ENCODE assay signal across 1 cellular context in genomic region chr17:47687328-47687690, GRCh38.
TF ChIP-seq lines count a peak whose summit lies in the region.

No MANE protein-coding gene starts in this region.

TF ChIP-seq in HepG2, 621 proteins besides CTCF, POLR2A, EP300 and RAD21:
- TF ChIP-seq ZNF605 (CRISPR knock-in tag; IDR thresholded peaks at IDR 0.05) (0 out of 2 replicates have a peak, but pooled peaks have one; percentile 22), ZNF629 (CRISPR knock-in tag; conservative IDR thresholded peaks at IDR 0.05) (peak; percentile 58), ZNF552 (CRISPR knock-in tag; IDR thresholded peaks at IDR 0.05; ENCODE audit: borderline replicate concordance) (0 out of 2 replicates have a peak, but pooled peaks have one; percentile 38), NAIF1 (CRISPR knock-in tag; IDR thresholded peaks at IDR 0.05; ENCODE audit: borderline replicate concordance) (0 out of 2 replicates have a peak, but pooled peaks have one; percentile 7), ASH2L (IDR thresholded peaks at IDR 0.05; ENCODE audit: insufficient read length, low read depth, low read length) (peak; percentile 35), SSRP1 (CRISPR knock-in tag; IDR thresholded peaks at IDR 0.05) (0 out of 2 replicates have a peak, but pooled peaks have one; percentile 1), ZGPAT (CRISPR knock-in tag; IDR thresholded peaks at IDR 0.05) (0 out of 2 replicates have a peak, but pooled peaks have one; percentile 16), ZBTB10 (CRISPR knock-in tag; IDR thresholded peaks at IDR 0.05; ENCODE audit: borderline replicate concordance) (no peak), ELF3 (CRISPR knock-in tag; IDR thresholded peaks at IDR 0.05) (0 out of 2 replicates have a peak, but pooled peaks have one; percentile 3), ZNF136 (CRISPR knock-in tag; IDR thresholded peaks at IDR 0.05; ENCODE audit: low read depth) (no peak), ZBTB7B (CRISPR knock-in tag; IDR thresholded peaks at IDR 0.05) (no peak; the same call in 1 of the 2 replicates), ZZZ3 (CRISPR knock-in tag; IDR thresholded peaks at IDR 0.05; ENCODE audit: borderline replicate concordance) (no peak), CREM (IDR thresholded peaks at IDR 0.05) (no peak), CREM (CRISPR knock-in tag; IDR thresholded peaks at IDR 0.05) (no peak), POGZ (CRISPR knock-in tag; IDR thresholded peaks at IDR 0.05) (0 out of 2 replicates have a peak, but pooled peaks have one; percentile 34), TIGD3 (CRISPR knock-in tag; IDR thresholded peaks at IDR 0.05; ENCODE audit: borderline replicate concordance) (no peak), KLF16 (CRISPR knock-in tag; IDR thresholded peaks at IDR 0.05) (0 out of 4 replicates have a peak, but pooled peaks of 1 of the 2 experiments have one; percentile 1)
- TF ChIP-seq, protein P1, sequence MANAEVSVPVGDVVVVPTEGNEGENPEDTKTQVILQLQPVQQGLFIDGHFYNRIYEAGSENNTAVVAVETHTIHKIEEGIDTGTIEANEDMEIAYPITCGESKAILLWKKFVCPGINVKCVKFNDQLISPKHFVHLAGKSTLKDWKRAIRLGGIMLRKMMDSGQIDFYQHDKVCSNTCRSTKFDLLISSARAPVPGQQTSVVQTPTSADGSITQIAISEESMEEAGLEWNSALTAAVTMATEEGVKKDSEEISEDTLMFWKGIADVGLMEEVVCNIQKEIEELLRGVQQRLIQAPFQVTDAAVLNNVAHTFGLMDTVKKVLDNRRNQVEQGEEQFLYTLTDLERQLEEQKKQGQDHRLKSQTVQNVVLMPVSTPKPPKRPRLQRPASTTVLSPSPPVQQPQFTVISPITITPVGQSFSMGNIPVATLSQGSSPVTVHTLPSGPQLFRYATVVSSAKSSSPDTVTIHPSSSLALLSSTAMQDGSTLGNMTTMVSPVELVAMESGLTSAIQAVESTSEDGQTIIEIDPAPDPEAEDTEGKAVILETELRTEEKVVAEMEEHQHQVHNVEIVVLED (CRISPR knock-in tag; IDR thresholded peaks at IDR 0.05; ENCODE audit: borderline replicate concordance) = 0 out of 2 replicates have a peak, but pooled peaks have one; percentile 6
- TF ChIP-seq, protein P2, sequence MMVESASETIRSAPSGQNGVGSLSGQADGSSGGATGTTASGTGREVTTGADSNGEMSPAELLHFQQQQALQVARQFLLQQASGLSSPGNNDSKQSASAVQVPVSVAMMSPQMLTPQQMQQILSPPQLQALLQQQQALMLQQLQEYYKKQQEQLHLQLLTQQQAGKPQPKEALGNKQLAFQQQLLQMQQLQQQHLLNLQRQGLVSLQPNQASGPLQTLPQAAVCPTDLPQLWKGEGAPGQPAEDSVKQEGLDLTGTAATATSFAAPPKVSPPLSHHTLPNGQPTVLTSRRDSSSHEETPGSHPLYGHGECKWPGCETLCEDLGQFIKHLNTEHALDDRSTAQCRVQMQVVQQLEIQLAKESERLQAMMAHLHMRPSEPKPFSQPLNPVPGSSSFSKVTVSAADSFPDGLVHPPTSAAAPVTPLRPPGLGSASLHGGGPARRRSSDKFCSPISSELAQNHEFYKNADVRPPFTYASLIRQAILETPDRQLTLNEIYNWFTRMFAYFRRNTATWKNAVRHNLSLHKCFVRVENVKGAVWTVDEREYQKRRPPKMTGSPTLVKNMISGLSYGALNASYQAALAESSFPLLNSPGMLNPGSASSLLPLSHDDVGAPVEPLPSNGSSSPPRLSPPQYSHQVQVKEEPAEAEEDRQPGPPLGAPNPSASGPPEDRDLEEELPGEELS (CRISPR knock-in tag; IDR thresholded peaks at IDR 0.05) = 0 out of 2 replicates have a peak, but pooled peaks have one; percentile 2
- TF ChIP-seq, protein P3, sequence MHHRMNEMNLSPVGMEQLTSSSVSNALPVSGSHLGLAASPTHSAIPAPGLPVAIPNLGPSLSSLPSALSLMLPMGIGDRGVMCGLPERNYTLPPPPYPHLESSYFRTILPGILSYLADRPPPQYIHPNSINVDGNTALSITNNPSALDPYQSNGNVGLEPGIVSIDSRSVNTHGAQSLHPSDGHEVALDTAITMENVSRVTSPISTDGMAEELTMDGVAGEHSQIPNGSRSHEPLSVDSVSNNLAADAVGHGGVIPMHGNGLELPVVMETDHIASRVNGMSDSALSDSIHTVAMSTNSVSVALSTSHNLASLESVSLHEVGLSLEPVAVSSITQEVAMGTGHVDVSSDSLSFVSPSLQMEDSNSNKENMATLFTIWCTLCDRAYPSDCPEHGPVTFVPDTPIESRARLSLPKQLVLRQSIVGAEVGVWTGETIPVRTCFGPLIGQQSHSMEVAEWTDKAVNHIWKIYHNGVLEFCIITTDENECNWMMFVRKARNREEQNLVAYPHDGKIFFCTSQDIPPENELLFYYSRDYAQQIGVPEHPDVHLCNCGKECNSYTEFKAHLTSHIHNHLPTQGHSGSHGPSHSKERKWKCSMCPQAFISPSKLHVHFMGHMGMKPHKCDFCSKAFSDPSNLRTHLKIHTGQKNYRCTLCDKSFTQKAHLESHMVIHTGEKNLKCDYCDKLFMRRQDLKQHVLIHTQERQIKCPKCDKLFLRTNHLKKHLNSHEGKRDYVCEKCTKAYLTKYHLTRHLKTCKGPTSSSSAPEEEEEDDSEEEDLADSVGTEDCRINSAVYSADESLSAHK (CRISPR knock-in tag; IDR thresholded peaks at IDR 0.05; ENCODE audit: borderline replicate concordance) = no peak
TF ChIP-seq in HepG2: peak in this region for 12.
